9 cellular contexts compared by ENCODE assay signal in genomic region chr2:55973673-55974072, GRCh38. TPM values are rescaled to one million over a fixed set of nuclear protein-coding genes. Genes with fewer than 3 reads are reported as not detected.
"Had no signal": no experiment of that assay in that cellular context is flagged by ENCODE, and none has a peak within 500 bp of the region (broad histone marks: within the 10 kb centered on the region; RNA-seq: fewer than 3 reads in every experiment).

No MANE protein-coding gene starts in this region.

- H3K4me3 Mint-ChIP-seq: IgD-negative memory B cell had no signal

- H3K27ac ChIP-seq: HL-60, KMS-11 had no signal

- FAIRE-seq: HepG2, K562 had no signal

- H3K9ac ChIP-seq: KMS-11 had no signal

- H3K4me2 ChIP-seq: KMS-11 had no signal

- DNase-seq: IMR-90, KBM-7, KG1 had no signal

- H3K4me3 ChIP-seq: K562 had no signal

- H3K4me1 Mint-ChIP-seq: IgD-negative memory B cell had no signal

- H3K36me3 Mint-ChIP-seq: IgD-negative memory B cell had no signal

- H3K27ac Mint-ChIP-seq: IgD-negative memory B cell had no signal

RNA-seq across cellular contexts. Expression of gene EFEMP1, which starts 50.1 kb away (rescaled TPM):
- total RNA-seq: HepG2, HT-29 had no signal
- polyA plus RNA-seq: HepG2, IgD-negative memory B cell had no signal
